8 cellular contexts compared by ENCODE assay signal in the genomic region with DNA sequence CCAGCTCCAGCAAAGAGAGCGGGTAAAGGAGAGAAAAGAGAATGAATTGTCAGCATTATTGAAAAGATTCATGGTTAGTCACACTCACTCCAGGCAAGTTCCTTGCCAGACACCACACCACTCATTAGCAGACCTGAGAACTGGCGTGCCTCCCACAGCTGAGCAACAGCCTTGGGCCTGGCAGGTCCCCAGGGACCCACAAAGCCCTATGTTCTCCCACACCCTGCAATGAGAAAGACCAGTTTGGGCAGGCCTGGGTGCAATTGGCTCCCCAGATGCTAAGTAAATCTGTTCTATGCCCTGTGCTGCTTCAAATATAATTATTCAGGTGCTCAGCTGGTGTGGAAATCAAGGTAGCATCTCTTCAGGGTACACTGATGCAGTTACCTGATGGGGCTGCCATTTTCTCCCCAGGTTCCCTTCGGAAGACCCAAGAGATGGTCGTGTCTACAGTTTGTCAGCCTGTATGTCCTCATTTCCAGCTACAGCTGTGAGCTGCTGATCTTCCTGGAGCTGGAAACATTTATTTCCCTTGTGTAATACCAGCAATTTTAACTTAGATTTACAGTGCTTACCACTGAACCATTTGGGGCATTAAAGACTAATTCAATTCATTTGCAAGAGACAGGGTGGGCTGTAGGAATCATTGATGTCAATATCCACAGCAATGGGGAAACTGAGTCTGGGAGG.
DNase-seq lines count a peak whose midpoint lies in the region; ATAC-seq lines count a peak whose summit lies in the region.

No MANE protein-coding gene starts in this region.

- H3K27me3 Mint-ChIP-seq in stimulated activated naive B cell treated with anti-CD40 and anti-IgM and Interleukin-4, amounts not matched to agents 10 μg/mL and 1 μg/mL and 100 μg/mL, for 72 hours, result peaks cover 0 to 4% of the 10 kb centered on the region in 2 donors
- H3K27me3 Mint-ChIP-seq in CD4-positive, alpha-beta memory T cell, result no peaks in the 10 kb centered on the region

- H3K4me1 ChIP-seq in CD4-positive, alpha-beta memory T cell (ENCODE audit: insufficient read depth, low read length), result peaks cover 12% of the 10 kb centered on the region

- no peak overlapping the region for H3K27ac ChIP-seq in CD4-positive, alpha-beta memory T cell (ENCODE audit: low read depth, low read length)

- no peaks in the 10 kb centered on the region for H3K36me3 ChIP-seq in CD4-positive, alpha-beta memory T cell (ENCODE audit: insufficient read depth, low read length)

- CTCF ChIA-PET in CD4-positive, alpha-beta memory T cell (lab: Charles Lee; ENCODE audit: partially characterized antibody), result interaction anchor here (1.0 to 2.8 kb wide), 3 partner anchors 9 to 623 kb away, joined by 3 to 19 read pairs (median 6); no protein-coding TSS in a partner anchor

- H3K9me3 ChIP-seq in CD4-positive, alpha-beta memory T cell (ENCODE audit: control insufficient read depth in 1 of 2, low read length in 2 of 2), result no peaks in the 10 kb centered on the region

- H3K4me3 Mint-ChIP-seq in stimulated activated naive B cell treated with anti-CD40 and anti-IgM and Interleukin-4, amounts not matched to agents 10 μg/mL and 1 μg/mL and 100 μg/mL, for 72 hours, result no peak overlapping the region
- peak overlapping the region in 1 of 8 donors; percentile 2 for H3K4me3 Mint-ChIP-seq in CD4-positive, alpha-beta memory T cell

- peaks cover 32 to 37% of the 10 kb centered on the region in 2 donors for H3K4me1 Mint-ChIP-seq in stimulated activated naive B cell treated with anti-CD40 and anti-IgM and Interleukin-4, amounts not matched to agents 10 μg/mL and 1 μg/mL and 100 μg/mL, for 72 hours
- H3K4me1 Mint-ChIP-seq in CD4-positive, alpha-beta memory T cell, result peaks cover 11 to 22% (median 17%) of the 10 kb centered on the region in 4 donors

- no peaks in the 10 kb centered on the region for H3K27me3 ChIP-seq in CD4-positive, alpha-beta memory T cell (ENCODE audit: insufficient read depth, low read length)

- H3K9me3 Mint-ChIP-seq in stimulated activated naive B cell treated with anti-CD40 and anti-IgM and Interleukin-4, amounts not matched to agents 10 μg/mL and 1 μg/mL and 100 μg/mL, for 72 hours, result no peaks in the 10 kb centered on the region
- no peaks in the 10 kb centered on the region for H3K9me3 Mint-ChIP-seq in CD4-positive, alpha-beta memory T cell

- no peaks in the 10 kb centered on the region for H3K36me3 Mint-ChIP-seq in stimulated activated naive B cell treated with anti-CD40 and anti-IgM and Interleukin-4, amounts not matched to agents 10 μg/mL and 1 μg/mL and 100 μg/mL, for 72 hours
- no peaks in the 10 kb centered on the region for H3K36me3 Mint-ChIP-seq in CD4-positive, alpha-beta memory T cell

- intact Hi-C loops in head of caudate nucleus (cut with DNase I), result loop anchor here (10.0 kb wide), 1 partner anchor 624 kb away; no protein-coding TSS in a partner anchor
- intact Hi-C loops in CD4-positive, alpha-beta memory T cell (cut with micrococcal nuclease), result no loop called here

- H3K27ac Mint-ChIP-seq in stimulated activated naive B cell treated with anti-CD40 and anti-IgM and Interleukin-4, amounts not matched to agents 10 μg/mL and 1 μg/mL and 100 μg/mL, for 72 hours, result no peak overlapping the region
- peak overlapping the region in 1 of 7 donors; percentile 4 for H3K27ac Mint-ChIP-seq in CD4-positive, alpha-beta memory T cell

- ATAC-seq in GM18519 (IDR thresholded peaks at IDR 0.05; ENCODE audit: low FRiP score, unreplicated experiment) (peak; percentile 77), HG03045 (IDR thresholded peaks at IDR 0.05; ENCODE audit: unreplicated experiment) (peak; percentile 77)
- ATAC-seq in stimulated activated naive B cell treated with anti-CD40 and anti-IgM and Interleukin-4, amounts not matched to agents 10 μg/mL and 1 μg/mL and 100 μg/mL, for 72 hours (replicated peaks), result peak; percentile 98

- H3K4me3 ChIP-seq in CD4-positive, alpha-beta memory T cell (ENCODE audit: low read length in 2 of 2), result no peak overlapping the region

- peak; percentile 80 for DNase-seq in A172 (ENCODE audit: low spot score)
- peak; percentile 81 for DNase-seq in RPMI7951 (ENCODE audit: low read depth)
- peak in 28 of 42 donors; percentile 11 to 81 (median 41) for DNase-seq in head of caudate nucleus
- peak; percentile 62 for DNase-seq in stimulated activated naive B cell treated with anti-CD40 and anti-IgM and Interleukin-4, amounts not matched to agents 10 μg/mL and 1 μg/mL and 100 μg/mL, for 72 hours
- no peak for DNase-seq in cerebellum (ENCODE audit: low spot score)
- no peak for DNase-seq in CD4-positive, alpha-beta memory T cell

- POLR2A ChIA-PET in CD4-positive, alpha-beta memory T cell (lab: Charles Lee; ENCODE audit: partially characterized antibody), result no interaction called here

Comparison
In these comparisons a context has a peak if more than half of its experiments do, and no peak if none do; other contexts are left out.
1. DNase-seq: peak in A172 (single experiment), RPMI7951 (single experiment), head of caudate nucleus (28 of 42) and stimulated activated naive B cell treated with anti-CD40 and anti-IgM and Interleukin-4, amounts not matched to agents 10 μg/mL and 1 μg/mL and 100 μg/mL, for 72 hours (single experiment); none in cerebellum (single experiment) and CD4-positive, alpha-beta memory T cell (0 of 5).
2. Peak in every context shown above with its lines, with median percentiles within 50 percentile points of each other: ATAC-seq.